24 cellular contexts compared by ENCODE assay signal in the genomic region with DNA sequence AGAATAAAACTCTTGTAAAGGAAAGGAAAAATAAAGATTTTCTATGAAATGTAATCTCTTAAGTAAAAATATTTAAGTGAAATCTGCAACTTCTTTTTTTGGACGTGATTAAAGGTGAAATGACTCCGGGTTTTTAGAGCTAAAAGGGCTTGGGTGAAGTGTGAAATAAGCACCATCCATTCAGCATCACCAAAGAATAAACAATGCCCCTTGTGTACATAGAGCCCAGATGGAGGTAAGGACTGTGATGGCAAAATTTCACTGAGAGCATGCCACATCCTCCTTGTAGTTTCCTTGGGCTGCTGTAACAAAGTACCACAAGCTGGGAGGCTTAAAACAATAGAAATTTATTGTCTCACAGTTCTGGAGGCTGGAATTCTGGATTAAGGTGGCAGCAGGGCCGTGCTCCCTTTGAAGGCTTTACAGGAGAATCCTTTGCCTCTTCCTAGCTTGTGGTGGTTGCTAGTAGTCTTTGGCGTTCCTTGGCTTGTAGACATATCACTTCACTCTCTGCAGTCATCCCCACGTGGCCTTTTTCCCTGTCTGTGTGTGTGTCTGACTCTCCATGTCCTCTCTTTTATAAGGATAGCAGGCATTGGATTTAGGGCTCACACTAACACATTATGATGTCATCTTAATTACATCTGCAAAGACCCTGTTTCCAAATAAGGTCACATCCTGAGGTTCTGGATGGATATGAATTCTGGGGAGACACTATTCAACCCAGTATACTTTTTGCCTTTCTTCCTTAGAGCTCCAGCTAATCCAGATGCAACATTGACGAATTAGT. TPM values are rescaled to one million over a fixed set of nuclear protein-coding genes. Genes with fewer than 3 reads are reported as not detected.
DNase-seq lines count a peak whose midpoint lies in the region; ATAC-seq, FAIRE-seq and TF ChIP-seq lines count a peak whose summit lies in the region.
"Had no signal": no experiment of that assay in that cellular context is flagged by ENCODE, and none has a peak within 500 bp of the region (broad histone marks: within the 10 kb centered on the region; RNA-seq: fewer than 3 reads in every experiment).

No MANE protein-coding gene starts in this region.

- no peaks in the 10 kb centered on the region; a peak in 1 of 7 replicates for H3K27me3 ChIP-seq in H1 (replicated peaks in 1 of 4; ENCODE audit: control insufficient read depth in 3 of 4, extremely low read depth in 1 of 4, insufficient read depth in 3 of 4, low read length in 3 of 4)
- H3K27me3 ChIP-seq: adrenal gland, colonic mucosa, esophagus muscularis mucosa, gastrocnemius medialis, SJSA1 had no signal

- H2BK5ac ChIP-seq in H1 (ENCODE audit: low read depth, low read length) = no peak overlapping the region

- H4K5ac ChIP-seq in H1 (ENCODE audit: insufficient read length, low read depth, low read length) = no peak overlapping the region

- peaks cover 2 to 10% of the 10 kb centered on the region in 2 experiments for H4K20me1 ChIP-seq in H1 (replicated peaks in 1 of 2; ENCODE audit: control insufficient read depth in 1 of 2, insufficient read depth in 2 of 2, low read length in 2 of 2)

- no peak overlapping the region for H3K23ac ChIP-seq in H1 (ENCODE audit: insufficient read length)

- no peaks in the 10 kb centered on the region for H3K79me2 ChIP-seq in H1 (ENCODE audit: control insufficient read depth in 1 of 2, insufficient read depth in 2 of 2, low read length in 2 of 2)

- no peak overlapping the region for H2BK120ac ChIP-seq in H1 (replicated peaks; ENCODE audit: low read depth, low read length)

- peaks cover 0 to 3% (median 0%) of the 10 kb centered on the region in 4 experiments; a peak in 2 of 7 replicates for H3K4me1 ChIP-seq in H1 (replicated peaks in 1 of 4; ENCODE audit: control insufficient read depth in 3 of 4, insufficient read depth in 4 of 4, low read length in 3 of 4)
- H3K4me1 ChIP-seq: colonic mucosa, gastrocnemius medialis had no signal

- peaks cover 22% of the 10 kb centered on the region for H3K4me1 Mint-ChIP-seq in activated CD8-positive, alpha-beta memory T cell treated with anti-CD3 and anti-CD28 coated beads, Interleukin-2, amount 10 ng/mL, durations not matched to agents 7 days and 5 days
- peaks cover 43 to 53% of the 10 kb centered on the region in 2 donors for H3K4me1 Mint-ChIP-seq in natural killer cell
- peaks cover 25% of the 10 kb centered on the region for H3K4me1 Mint-ChIP-seq in activated CD4-positive, alpha-beta T cell treated with anti-CD3 and anti-CD28 coated beads for 36 hours

- H2AK5ac ChIP-seq in H1 (ENCODE audit: low read depth, low read length) = no peak overlapping the region

- 88% methylated on average over 6 of the region's 6 CpGs; no CpG with 5 or more reads in 1 of the 2 experiments for WGBS in H1 (ENCODE audit: extremely low coverage in 1 of 2, insufficient coverage in 1 of 2, insufficient read length in 1 of 2, insufficient replicate concordance in 2 of 2, low coverage in 1 of 2, low lambda C conversion rate in 2 of 2, missing lambda C conversion rate in 1 of 2), 2 experiments

- no peak overlapping the region for H2BK20ac ChIP-seq in H1 (ENCODE audit: low read length)

- POLR2A ChIA-PET in H1 (lab: Charles Lee; ENCODE audit: partially characterized antibody) = interaction anchor here (0.7 kb wide), 1 partner anchor 112 kb away, joined by 3 read pairs; no protein-coding TSS in a partner anchor
- POLR2A ChIA-PET in activated CD4-positive, alpha-beta T cell treated with anti-CD3 and anti-CD28 coated beads for 36 hours (lab: Charles Lee) = no interaction called here

- no peak overlapping the region for H3K4me3 ChIP-seq in H1 (ENCODE audit: extremely low read depth in 1 of 4, insufficient read depth in 2 of 4, low read depth in 3 of 4, low read length in 4 of 4)
- H3K4me3 ChIP-seq: adrenal gland, colonic mucosa, esophagus muscularis mucosa, gastrocnemius medialis, SJSA1 had no signal

- no peak overlapping the region for H3K14ac ChIP-seq in H1 (ENCODE audit: insufficient read length)

- H3K9ac ChIP-seq in H1 (replicated peaks in 1 of 4; ENCODE audit: extremely low read depth in 1 of 4, low read depth in 3 of 4, low read length in 3 of 4) = no peak overlapping the region
- H3K9ac ChIP-seq: KMS-11 had no signal

- H3K27ac ChIP-seq in H1 (ENCODE audit: low read depth, low read length) (no peak overlapping the region), temporal lobe (ENCODE audit: low read depth, low read length) (peak overlapping the region; percentile 82)
- H3K27ac ChIP-seq: adrenal gland, colonic mucosa, gastrocnemius medialis, KMS-11, SJSA1 had no signal

- H3K27me3 Mint-ChIP-seq in activated CD8-positive, alpha-beta memory T cell treated with anti-CD3 and anti-CD28 coated beads, Interleukin-2, amount 10 ng/mL, durations not matched to agents 7 days and 5 days = no peaks in the 10 kb centered on the region
- H3K27me3 Mint-ChIP-seq in natural killer cell (ENCODE audit: low read depth in 2 of 2) = no peaks in the 10 kb centered on the region
- no peaks in the 10 kb centered on the region for H3K27me3 Mint-ChIP-seq in activated CD4-positive, alpha-beta T cell treated with anti-CD3 and anti-CD28 coated beads for 36 hours
- H3K27me3 Mint-ChIP-seq: stimulated activated naive CD8-positive, alpha-beta T cell treated with anti-CD3 and anti-CD28 coated beads, Interleukin-15, Interleukin-2, amounts not matched to agents 100 ng/mL and 50 ng/mL, for 24 hours; type B pancreatic cell had no signal

- no peak overlapping the region for H2BK12ac ChIP-seq in H1 (ENCODE audit: low read depth, low read length)

- no peak for TF ChIP-seq EP300 in H1 (IDR thresholded peaks at IDR 0.05; ENCODE audit: borderline replicate concordance in 1 of 2, low read depth in 2 of 2, low read length in 2 of 2)

- no peak overlapping the region for H4K8ac ChIP-seq in H1 (ENCODE audit: extremely low read depth, insufficient read depth, low read length)

- TF ChIP-seq POLR2A in H1 (IDR thresholded peaks at IDR 0.05; ENCODE audit: control extremely low read depth in 1 of 2, low read depth in 2 of 2, low read length in 2 of 2) = no peak

- no peak overlapping the region for H3K27ac Mint-ChIP-seq in activated CD8-positive, alpha-beta memory T cell treated with anti-CD3 and anti-CD28 coated beads, Interleukin-2, amount 10 ng/mL, durations not matched to agents 7 days and 5 days
- H3K27ac Mint-ChIP-seq in natural killer cell = peak overlapping the region; percentile 39 to 51
- no peak overlapping the region for H3K27ac Mint-ChIP-seq in activated CD4-positive, alpha-beta T cell treated with anti-CD3 and anti-CD28 coated beads for 36 hours
- H3K27ac Mint-ChIP-seq: CD8-positive, alpha-beta T cell; stimulated activated naive CD8-positive, alpha-beta T cell treated with anti-CD3 and anti-CD28 coated beads, Interleukin-15, Interleukin-2, amounts not matched to agents 100 ng/mL and 50 ng/mL, for 24 hours; T-helper 1 cell treated with Interleukin-12 subunit alpha and Interleukin-12 subunit beta and Interleukin-4 antibody, amounts not matched to agents 30 μg/mL and 1 μg/mL, for 36 hours had no signal

- CTCF ChIA-PET in activated CD8-positive, alpha-beta memory T cell treated with anti-CD3 and anti-CD28 coated beads, Interleukin-2, amount 10 ng/mL, durations not matched to agents 7 days and 5 days (lab: Charles Lee) = interaction anchor here (1.3 to 3.6 kb wide), 4 partner anchors 13 to 92 kb away, joined by 3 to 21 read pairs (median 6); no protein-coding TSS in a partner anchor
- CTCF ChIA-PET in H1 (lab: Charles Lee; ENCODE audit: partially characterized antibody) = interaction anchor here (1.1 to 1.9 kb wide), 6 partner anchors 10 to 236 kb away, joined by 3 to 9 read pairs (median 4); a partner anchor contains a TSS
- CTCF ChIA-PET in activated CD4-positive, alpha-beta T cell treated with anti-CD3 and anti-CD28 coated beads for 36 hours (lab: Charles Lee) = interaction anchor here (1.6 to 2.2 kb wide), 2 partner anchors 11 to 14 kb away, joined by 4 to 8 read pairs; no protein-coding TSS in a partner anchor

- no peak overlapping the region for H3K18ac ChIP-seq in H1 (ENCODE audit: extremely low read depth, low read length)

- H2AFZ ChIP-seq in H1 (ENCODE audit: low read length) = no peak overlapping the region

- H3K79me1 ChIP-seq in H1 (ENCODE audit: low read depth, low read length) = no peaks in the 10 kb centered on the region; the same call in 1 of the 2 replicates

- no peaks in the 10 kb centered on the region for H3K9me3 ChIP-seq in H1 (ENCODE audit: insufficient read depth in 2 of 2, low read depth in 1 of 2, low read length in 1 of 2)
- H3K9me3 ChIP-seq: adrenal gland, colonic mucosa, esophagus muscularis mucosa, gastrocnemius medialis, SJSA1 had no signal

- no peak overlapping the region for H3K4ac ChIP-seq in H1 (replicated peaks; ENCODE audit: insufficient read length, low read depth, low read length)

- TF ChIP-seq CTCF in H1 (IDR thresholded peaks at IDR 0.05; ENCODE audit: control extremely low read depth in 1 of 3, insufficient read depth in 1 of 3, low read depth in 1 of 3, low read length in 3 of 3) = no peak
- TF ChIP-seq CTCF in natural killer cell (IDR thresholded peaks at IDR 0.05) = no peak

- no peak overlapping the region for H4K91ac ChIP-seq in H1 (replicated peaks; ENCODE audit: insufficient read length, low read length)

- H3K4me2 ChIP-seq in H1 (ENCODE audit: insufficient read depth in 1 of 2, low read depth in 2 of 2, low read length in 2 of 2) = no peak overlapping the region
- H3K4me2 ChIP-seq: KMS-11 had no signal

- H3K56ac ChIP-seq in H1 (replicated peaks; ENCODE audit: insufficient read length, low read depth, low read length) = no peak overlapping the region

- peaks cover 7% of the 10 kb centered on the region for H3K36me3 Mint-ChIP-seq in activated CD8-positive, alpha-beta memory T cell treated with anti-CD3 and anti-CD28 coated beads, Interleukin-2, amount 10 ng/mL, durations not matched to agents 7 days and 5 days
- H3K36me3 Mint-ChIP-seq in natural killer cell = no peaks in the 10 kb centered on the region
- H3K36me3 Mint-ChIP-seq in activated CD4-positive, alpha-beta T cell treated with anti-CD3 and anti-CD28 coated beads for 36 hours (ENCODE audit: low read depth) = peaks cover 19% of the 10 kb centered on the region

- no peak for TF ChIP-seq RAD21 in H1 (IDR thresholded peaks at IDR 0.05 in 1 of 2, conservative IDR thresholded peaks at IDR 0.05 in 1 of 2; ENCODE audit: low read depth in 2 of 2, low read length in 2 of 2)

- no peak overlapping the region for H2BK15ac ChIP-seq in H1 (ENCODE audit: low read length)

- peak; percentile 11 for DNase-seq in activated CD8-positive, alpha-beta memory T cell treated with anti-CD3 and anti-CD28 coated beads, Interleukin-2, amount 10 ng/mL, durations not matched to agents 7 days and 5 days
- no peak for DNase-seq in activated CD8-positive, alpha-beta memory T cell treated with anti-CD3 and anti-CD28 coated beads, Interleukin-2, amount 50 U/mL, for 4 hours
- DNase-seq in H1 (ENCODE audit: low read depth in 1 of 2, low spot score in 2 of 2) = no peak
- DNase-seq in natural killer cell = no peak
- DNase-seq in kidney glomerular epithelial cell (lab: John Stamatoyannopoulos, UW) = no peak
- no peak for DNase-seq in activated CD4-positive, alpha-beta T cell treated with anti-CD3 and anti-CD28 coated beads for 36 hours
- DNase-seq: activated naive CD4-positive, alpha-beta T cell; activated T-cell treated with anti-CD3 and anti-CD28 coated beads, Interleukin-2, amount 50 U/mL, for 48 hours; adrenal gland; CD8-positive, alpha-beta T cell; colonic mucosa; DMS153; gastrocnemius medialis; NCI-H2171 treated with DMSO at 0.1 percent for 48 hours; NCI-H524 had no signal

- H3K23me2 ChIP-seq in H1 (ENCODE audit: low read depth, low read length) = no peaks in the 10 kb centered on the region

- H3K4me3 Mint-ChIP-seq in activated CD8-positive, alpha-beta memory T cell treated with anti-CD3 and anti-CD28 coated beads, Interleukin-2, amount 10 ng/mL, durations not matched to agents 7 days and 5 days = no peak overlapping the region
- no peak overlapping the region for H3K4me3 Mint-ChIP-seq in natural killer cell
- H3K4me3 Mint-ChIP-seq in activated CD4-positive, alpha-beta T cell treated with anti-CD3 and anti-CD28 coated beads for 36 hours = no peak overlapping the region
- H3K4me3 Mint-ChIP-seq: CD8-positive, alpha-beta T cell; stimulated activated naive CD8-positive, alpha-beta T cell treated with anti-CD3 and anti-CD28 coated beads, Interleukin-15, Interleukin-2, amounts not matched to agents 100 ng/mL and 50 ng/mL, for 24 hours; T-helper 1 cell treated with Interleukin-12 subunit alpha and Interleukin-12 subunit beta and Interleukin-4 antibody, amounts not matched to agents 30 μg/mL and 1 μg/mL, for 36 hours; type B pancreatic cell had no signal

- H3K9me3 Mint-ChIP-seq in activated CD8-positive, alpha-beta memory T cell treated with anti-CD3 and anti-CD28 coated beads, Interleukin-2, amount 10 ng/mL, durations not matched to agents 7 days and 5 days (ENCODE audit: low read depth) = no peaks in the 10 kb centered on the region
- no peaks in the 10 kb centered on the region for H3K9me3 Mint-ChIP-seq in natural killer cell
- no peaks in the 10 kb centered on the region for H3K9me3 Mint-ChIP-seq in activated CD4-positive, alpha-beta T cell treated with anti-CD3 and anti-CD28 coated beads for 36 hours (ENCODE audit: low read depth)
- H3K9me3 Mint-ChIP-seq: CD8-positive, alpha-beta T cell; stimulated activated naive CD8-positive, alpha-beta T cell treated with anti-CD3 and anti-CD28 coated beads, Interleukin-15, Interleukin-2, amounts not matched to agents 100 ng/mL and 50 ng/mL, for 24 hours; T-helper 1 cell treated with Interleukin-12 subunit alpha and Interleukin-12 subunit beta and Interleukin-4 antibody, amounts not matched to agents 30 μg/mL and 1 μg/mL, for 36 hours; type B pancreatic cell had no signal

- no peak for FAIRE-seq in H1 (lab: Jason Lieb, UNC)
- FAIRE-seq: RCC 7860 had no signal

- no peak for ATAC-seq in activated CD8-positive, alpha-beta memory T cell treated with anti-CD3 and anti-CD28 coated beads, Interleukin-2, amount 10 ng/mL, durations not matched to agents 7 days and 5 days
- ATAC-seq in natural killer cell = no peak
- ATAC-seq in GM19463 (IDR thresholded peaks at IDR 0.05; ENCODE audit: unreplicated experiment) = no peak
- no peak for ATAC-seq in activated CD4-positive, alpha-beta T cell treated with anti-CD3 and anti-CD28 coated beads for 36 hours
- ATAC-seq: CD8-positive, alpha-beta T cell; gastrocnemius medialis had no signal

- peaks cover 0 to 2% (median under 1%) of the 10 kb centered on the region in 4 experiments; a peak in 1 of 8 replicates for H3K36me3 ChIP-seq in H1 (ENCODE audit: control insufficient read depth in 2 of 4, insufficient read depth in 4 of 4, low read length in 3 of 4)

- intact Hi-C loops in natural killer cell (cut with micrococcal nuclease) = no loop called here
- intact Hi-C loops in activated CD4-positive, alpha-beta T cell treated with anti-CD3 and anti-CD28 coated beads for 36 hours (cut with DNase I, micrococcal nuclease) = no loop called here

RNA-seq across cellular contexts. Expression of a gene that starts 24.2 kb away (rescaled TPM):
- 10 to 100 TPM; 45.8 to 52.5 TPM for total RNA-seq in activated CD8-positive, alpha-beta memory T cell treated with anti-CD3 and anti-CD28 coated beads, Interleukin-2, amount 10 ng/mL, durations not matched to agents 7 days and 5 days
- 41.7 and 51.4 TPM in 2 replicates for total RNA-seq in H1 (2021; fragmentation: NEBNext Ultra II Directional; extraction: Animal tissue kit (Norgen Biotek cat#: 25700))
- polyA plus RNA-seq in H1 (2011; rRNA removed) = 16.0 and 22.8 TPM in 2 replicates
- 21.6 TPM for polyA plus RNA-seq in H1 (2011; cell fraction: cytosol; rRNA removed)
- 19.3 TPM for polyA plus RNA-seq in H1 (2011; cell fraction: nucleus; rRNA removed)
- 26.3 to 38.9 TPM (median 30.5 TPM) in 4 replicates for polyA plus RNA-seq in H1 (2012, experiment 1 of 2)
- 4.1 TPM for polyA plus RNA-seq in H1 (2012, experiment 2 of 2)
- polyA plus RNA-seq in H1 (2013, experiment 1 of 2) = 26.2 TPM
- polyA plus RNA-seq in H1 (2013, experiment 2 of 2) = 25.3 TPM
- polyA minus RNA-seq in H1 (2011; rRNA and poly(A)+ RNA removed) = 23.2 and 39.2 TPM in 2 replicates
- polyA minus RNA-seq in H1 (2011; cell fraction: cytosol; rRNA and poly(A)+ RNA removed) = 20.3 TPM
- 49.8 TPM for polyA minus RNA-seq in H1 (2011; cell fraction: nucleus; rRNA and poly(A)+ RNA removed)
- total RNA-seq in natural killer cell = 10 to 100 TPM; 36.0 to 47.3 (median 46.9) TPM
- 48.4 TPM for total RNA-seq in temporal lobe
- 10 to 100 TPM; 46.4 to 48.3 TPM for total RNA-seq in activated CD4-positive, alpha-beta T cell treated with anti-CD3 and anti-CD28 coated beads for 36 hours

RNA-seq across cellular contexts. Expression of a gene that starts 24.6 kb away (rescaled TPM):
- 10 to 100 TPM; 16.4 to 19.8 TPM for total RNA-seq in activated CD8-positive, alpha-beta memory T cell treated with anti-CD3 and anti-CD28 coated beads, Interleukin-2, amount 10 ng/mL, durations not matched to agents 7 days and 5 days
- total RNA-seq in H1 (2021; fragmentation: NEBNext Ultra II Directional; extraction: Animal tissue kit (Norgen Biotek cat#: 25700)) = 0.43 and 0.73 TPM in 2 replicates
- 0.51 and 0.83 TPM in 2 replicates for polyA plus RNA-seq in H1 (2011; rRNA removed)
- polyA plus RNA-seq in H1 (2011; cell fraction: cytosol; rRNA removed) = 0.26 TPM
- 0.98 TPM for polyA plus RNA-seq in H1 (2011; cell fraction: nucleus; rRNA removed)
- 0.34 to 0.85 TPM (median 0.66 TPM) in 4 replicates for polyA plus RNA-seq in H1 (2012, experiment 1 of 2)
- 0.39 TPM for polyA plus RNA-seq in H1 (2012, experiment 2 of 2)
- polyA plus RNA-seq in H1 (2013, experiment 1 of 2) = 0.24 TPM
- polyA plus RNA-seq in H1 (2013, experiment 2 of 2) = 0.33 TPM
- polyA minus RNA-seq in H1 (2011; rRNA and poly(A)+ RNA removed) = 0.20 and 0.63 TPM in 2 replicates
- not detected for polyA minus RNA-seq in H1 (2011; cell fraction: cytosol; rRNA and poly(A)+ RNA removed)
- 0.60 TPM for polyA minus RNA-seq in H1 (2011; cell fraction: nucleus; rRNA and poly(A)+ RNA removed)
- total RNA-seq in natural killer cell (10 to 100 TPM; 37.6 to 42.4 (median 39.1) TPM), temporal lobe (19.7 TPM)
- 10 to 100 TPM in 1 of 2 experiments, 1 to 10 TPM in 1; 8.7 to 11.0 TPM for total RNA-seq in activated CD4-positive, alpha-beta T cell treated with anti-CD3 and anti-CD28 coated beads for 36 hours

Comparison
In these comparisons a context has a peak if more than half of its experiments do, and no peak if none do; other contexts are left out.
1. H3K27ac Mint-ChIP-seq: peak in natural killer cell (2 of 2); none in activated CD8-positive, alpha-beta memory T cell treated with anti-CD3 and anti-CD28 coated beads, Interleukin-2, amount 10 ng/mL, durations not matched to agents 7 days and 5 days (single experiment) and activated CD4-positive, alpha-beta T cell treated with anti-CD3 and anti-CD28 coated beads for 36 hours (single experiment).